ENCODE assay signal across 17 cellular contexts in genomic region chr9:73056245-73056644, GRCh38.
DNase-seq lines count a peak whose midpoint lies in the region; ATAC-seq and TF ChIP-seq lines count a peak whose summit lies in the region.
"Had no signal": no experiment of that assay in that cellular context is flagged by ENCODE, and none has a peak within 500 bp of the region (broad histone marks: within the 10 kb centered on the region; RNA-seq: fewer than 3 reads in every experiment).

No MANE protein-coding gene starts in this region.

- H3K4me2 ChIP-seq in GM23248 (ENCODE audit: unreplicated experiment) = no peak overlapping the region
- no peak overlapping the region for H3K4me2 ChIP-seq in Loucy (ENCODE audit: low read depth, low read length, poor library complexity, severe bottlenecking)
- H3K4me2 ChIP-seq: BLaER1 treated with 17β-estradiol and CSF1 and Interleukin-3, amounts not matched to agents 10 nM and 100 nM had no signal

- H3K27ac Mint-ChIP-seq in naive thymus-derived CD8-positive, alpha-beta T cell = no peak overlapping the region
- H3K27ac Mint-ChIP-seq: B cell; CD14-positive monocyte; CD4-positive, alpha-beta T cell; CD8-positive, alpha-beta memory T cell had no signal

- H3K79me2 ChIP-seq in GM23248 (ENCODE audit: insufficient read depth) (no peaks in the 10 kb centered on the region), Loucy (ENCODE audit: insufficient read depth, low read length) (no peaks in the 10 kb centered on the region)

- H3K4me1 ChIP-seq in GM23248 (ENCODE audit: insufficient read depth) (no peaks in the 10 kb centered on the region), Loucy (ENCODE audit: insufficient read depth, low read length, poor library complexity, severe bottlenecking) (peaks cover 21% of the 10 kb centered on the region)

- H3K9me3 Mint-ChIP-seq in naive thymus-derived CD8-positive, alpha-beta T cell = no peaks in the 10 kb centered on the region
- H3K9me3 Mint-ChIP-seq: CD14-positive monocyte; CD4-positive, alpha-beta T cell; CD8-positive, alpha-beta memory T cell had no signal

- H3K27me3 Mint-ChIP-seq in naive thymus-derived CD8-positive, alpha-beta T cell = peaks cover 0 to 10% (median 5%) of the 10 kb centered on the region in 5 donors

- H3K36me3 ChIP-seq in GM23248 (ENCODE audit: low read depth) = no peaks in the 10 kb centered on the region
- H3K36me3 ChIP-seq in Loucy (ENCODE audit: insufficient read depth, low read length) = no peaks in the 10 kb centered on the region
- H3K36me3 ChIP-seq: BLaER1 treated with 17β-estradiol and CSF1 and Interleukin-3, amounts not matched to agents 10 nM and 100 nM had no signal

- no peaks in the 10 kb centered on the region for H4K20me1 ChIP-seq in GM23248 (ENCODE audit: insufficient read depth)
- no peaks in the 10 kb centered on the region for H4K20me1 ChIP-seq in Loucy (ENCODE audit: insufficient read depth, low read length, poor library complexity, severe bottlenecking)
- H4K20me1 ChIP-seq: BLaER1 treated with 17β-estradiol and CSF1 and Interleukin-3, amounts not matched to agents 10 nM and 100 nM had no signal

- H3K9me3 ChIP-seq in GM23248 (ENCODE audit: low read depth) = no peaks in the 10 kb centered on the region
- no peaks in the 10 kb centered on the region for H3K9me3 ChIP-seq in Loucy (ENCODE audit: insufficient read depth, low read depth, low read length)
- H3K9me3 ChIP-seq: BLaER1 treated with 17β-estradiol and CSF1 and Interleukin-3, amounts not matched to agents 10 nM and 100 nM had no signal

- H3K4me3 ChIP-seq in GM23248 (no peak overlapping the region), Loucy (ENCODE audit: low read length, poor library complexity, severe bottlenecking) (no peak overlapping the region), cardiac fibroblast (replicated peaks in 1 of 2; ENCODE audit: low read depth in 2 of 2, low read length in 2 of 2) (no peak overlapping the region)
- H3K4me3 ChIP-seq: BLaER1 treated with 17β-estradiol and CSF1 and Interleukin-3, amounts not matched to agents 10 nM and 100 nM had no signal

- ATAC-seq in omental fat pad (ENCODE audit: low FRiP score) = peak; percentile 96
- no peak for ATAC-seq in GM21723 (IDR thresholded peaks at IDR 0.05; ENCODE audit: unreplicated experiment)
- ATAC-seq in naive thymus-derived CD8-positive, alpha-beta T cell = no peak
- ATAC-seq in GM18505 (IDR thresholded peaks at IDR 0.05; ENCODE audit: unreplicated experiment) = no peak

- no peak overlapping the region for H3K4me3 Mint-ChIP-seq in naive thymus-derived CD8-positive, alpha-beta T cell
- H3K4me3 Mint-ChIP-seq: B cell; CD14-positive monocyte; CD4-positive, alpha-beta T cell; CD8-positive, alpha-beta memory T cell had no signal

- H3K4me1 Mint-ChIP-seq in naive thymus-derived CD8-positive, alpha-beta T cell = no peaks in the 10 kb centered on the region
- H3K4me1 Mint-ChIP-seq: CD14-positive monocyte; CD8-positive, alpha-beta memory T cell had no signal

- no peaks in the 10 kb centered on the region for H3K27me3 ChIP-seq in GM23248 (replicated peaks; ENCODE audit: insufficient read depth)
- no peaks in the 10 kb centered on the region for H3K27me3 ChIP-seq in Loucy (ENCODE audit: insufficient read depth, low read length, poor library complexity, severe bottlenecking)
- H3K27me3 ChIP-seq: BLaER1 treated with 17β-estradiol and CSF1 and Interleukin-3, amounts not matched to agents 10 nM and 100 nM had no signal

- H3K9me2 ChIP-seq in GM23248 (ENCODE audit: insufficient read depth) (no peaks in the 10 kb centered on the region), Loucy (replicated peaks; ENCODE audit: low read depth, low read length) (no peaks in the 10 kb centered on the region)

- POLR2A ChIA-PET in naive thymus-derived CD8-positive, alpha-beta T cell (lab: Charles Lee) = no interaction called here

- 85% methylated on average over 5 of the region's 5 CpGs for WGBS in GM23248 (ENCODE audit: low coverage in 1 of 2, low lambda C conversion rate in 2 of 2, missing lambda C conversion rate in 2 of 2), 2 experiments

- no peak for TF ChIP-seq POLR2A in GM18505 (IDR thresholded peaks at IDR 0.05; ENCODE audit: borderline replicate concordance, extremely low read depth, insufficient read depth, insufficient read length)

- H2AFZ ChIP-seq in GM23248 (no peak overlapping the region), Loucy (ENCODE audit: low read length) (0 out of 2 replicates have a peak overlapping the region, but pooled peaks have one; percentile 13)

- in situ Hi-C loops in GM23248 (cut with MboI) = no loop called here

- no peaks in the 10 kb centered on the region for H3K36me3 Mint-ChIP-seq in naive thymus-derived CD8-positive, alpha-beta T cell
- H3K36me3 Mint-ChIP-seq: CD14-positive monocyte; CD8-positive, alpha-beta memory T cell had no signal

- H3K9ac ChIP-seq in GM23248 (no peak overlapping the region), Loucy (ENCODE audit: low read depth, low read length, poor library complexity, severe bottlenecking) (no peak overlapping the region)
- H3K9ac ChIP-seq: BLaER1 treated with 17β-estradiol and CSF1 and Interleukin-3, amounts not matched to agents 10 nM and 100 nM had no signal

- H3F3A ChIP-seq in GM23248 (ENCODE audit: insufficient read depth) (no peaks in the 10 kb centered on the region), Loucy (ENCODE audit: low read depth) (no peaks in the 10 kb centered on the region)

- DNase-seq in GM23248 (peak; percentile 11), cardiac fibroblast (ENCODE audit: low read depth in 2 of 2) (peak; percentile 9 to 60), omental fat pad (ENCODE audit: low spot score) (no peak), NCI-H2171 (lab: John Stamatoyannopoulos, UW) (no peak)
- no peak for DNase-seq in naive thymus-derived CD8-positive, alpha-beta T cell
- DNase-seq: CD4-positive, alpha-beta T cell; CD8-positive, alpha-beta memory T cell; DMS53; DMS79 treated with DMSO at 0.1 percent for 48 hours; H7; HCEC 1CT had no signal

- H3K27ac ChIP-seq in GM23248 = no peak overlapping the region
- H3K27ac ChIP-seq: BLaER1 treated with 17β-estradiol and CSF1 and Interleukin-3, amounts not matched to agents 10 nM and 100 nM had no signal

- no peak for TF ChIP-seq CTCF in Loucy (conservative IDR thresholded peaks at IDR 0.05; ENCODE audit: low read length)
- TF ChIP-seq CTCF in cardiac fibroblast (IDR thresholded peaks at IDR 0.05; ENCODE audit: low read depth, low read length) = no peak
- TF ChIP-seq CTCF in omental fat pad (IDR thresholded peaks at IDR 0.05) = no peak

Comparison
In these comparisons a context has a peak if more than half of its experiments do, and no peak if none do; other contexts are left out.
1. DNase-seq: peak in GM23248 (single experiment) and cardiac fibroblast (2 of 2); none in omental fat pad (single experiment), naive thymus-derived CD8-positive, alpha-beta T cell (0 of 10) and NCI-H2171 (single experiment).